ENCODE assay signal across 1 cellular context in the genomic region with DNA sequence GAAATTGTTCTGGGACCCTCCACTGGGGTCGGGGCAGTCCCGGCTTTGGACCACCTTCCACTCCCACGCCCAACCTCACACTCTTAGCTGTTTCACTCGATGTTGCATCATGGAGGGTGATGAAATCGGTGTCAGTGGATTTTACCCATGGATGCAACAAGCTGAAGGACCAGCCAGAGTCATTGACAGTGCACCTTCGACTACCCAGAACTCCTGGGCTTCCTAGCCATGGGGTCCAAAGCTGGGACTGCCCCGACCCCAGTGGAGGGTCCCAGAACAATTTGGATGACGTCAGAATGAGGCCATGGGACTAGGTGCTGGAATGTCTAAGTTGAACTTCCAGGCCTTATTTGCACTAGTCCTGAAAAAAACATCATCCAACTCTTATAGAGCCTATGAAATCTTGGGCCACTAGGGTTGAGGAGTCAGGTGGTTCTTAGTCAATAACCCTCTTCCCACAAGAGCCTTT.
TF ChIP-seq lines count a peak whose summit lies in the region.

No MANE protein-coding gene starts in this region.

TF ChIP-seq in K562, 482 proteins besides CTCF, POLR2A, EP300 and RAD21 (continued from another document and continues in another):
- TF ChIP-seq, protein P1, sequence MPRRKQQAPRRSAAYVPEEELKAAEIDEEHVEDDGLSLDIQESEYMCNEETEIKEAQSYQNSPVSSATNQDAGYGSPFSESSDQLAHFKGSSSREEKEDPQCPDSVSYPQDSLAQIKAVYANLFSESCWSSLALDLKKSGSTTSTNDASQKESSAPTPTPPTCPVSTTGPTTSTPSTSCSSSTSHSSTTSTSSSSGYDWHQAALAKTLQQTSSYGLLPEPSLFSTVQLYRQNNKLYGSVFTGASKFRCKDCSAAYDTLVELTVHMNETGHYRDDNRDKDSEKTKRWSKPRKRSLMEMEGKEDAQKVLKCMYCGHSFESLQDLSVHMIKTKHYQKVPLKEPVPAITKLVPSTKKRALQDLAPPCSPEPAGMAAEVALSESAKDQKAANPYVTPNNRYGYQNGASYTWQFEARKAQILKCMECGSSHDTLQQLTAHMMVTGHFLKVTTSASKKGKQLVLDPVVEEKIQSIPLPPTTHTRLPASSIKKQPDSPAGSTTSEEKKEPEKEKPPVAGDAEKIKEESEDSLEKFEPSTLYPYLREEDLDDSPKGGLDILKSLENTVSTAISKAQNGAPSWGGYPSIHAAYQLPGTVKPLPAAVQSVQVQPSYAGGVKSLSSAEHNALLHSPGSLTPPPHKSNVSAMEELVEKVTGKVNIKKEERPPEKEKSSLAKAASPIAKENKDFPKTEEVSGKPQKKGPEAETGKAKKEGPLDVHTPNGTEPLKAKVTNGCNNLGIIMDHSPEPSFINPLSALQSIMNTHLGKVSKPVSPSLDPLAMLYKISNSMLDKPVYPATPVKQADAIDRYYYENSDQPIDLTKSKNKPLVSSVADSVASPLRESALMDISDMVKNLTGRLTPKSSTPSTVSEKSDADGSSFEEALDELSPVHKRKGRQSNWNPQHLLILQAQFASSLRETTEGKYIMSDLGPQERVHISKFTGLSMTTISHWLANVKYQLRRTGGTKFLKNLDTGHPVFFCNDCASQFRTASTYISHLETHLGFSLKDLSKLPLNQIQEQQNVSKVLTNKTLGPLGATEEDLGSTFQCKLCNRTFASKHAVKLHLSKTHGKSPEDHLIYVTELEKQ (CRISPR knock-in tag; IDR thresholded peaks at IDR 0.05): no peak
- TF ChIP-seq POLR2H (tag; IDR thresholded peaks at IDR 0.05; ENCODE audit: low read depth): no peak; the same call in 1 of the 2 replicates
- no peak for TF ChIP-seq RUNX1 (IDR thresholded peaks at IDR 0.05; ENCODE audit: low read depth)
- TF ChIP-seq MYNN (IDR thresholded peaks at IDR 0.05): no peak
- TF ChIP-seq MYNN (CRISPR knock-in tag; IDR thresholded peaks at IDR 0.05): no peak
- TF ChIP-seq HDAC2 (IDR thresholded peaks at IDR 0.05): peak; percentile 25; the same call in 1 of the 2 replicates
- TF ChIP-seq, protein P2, sequence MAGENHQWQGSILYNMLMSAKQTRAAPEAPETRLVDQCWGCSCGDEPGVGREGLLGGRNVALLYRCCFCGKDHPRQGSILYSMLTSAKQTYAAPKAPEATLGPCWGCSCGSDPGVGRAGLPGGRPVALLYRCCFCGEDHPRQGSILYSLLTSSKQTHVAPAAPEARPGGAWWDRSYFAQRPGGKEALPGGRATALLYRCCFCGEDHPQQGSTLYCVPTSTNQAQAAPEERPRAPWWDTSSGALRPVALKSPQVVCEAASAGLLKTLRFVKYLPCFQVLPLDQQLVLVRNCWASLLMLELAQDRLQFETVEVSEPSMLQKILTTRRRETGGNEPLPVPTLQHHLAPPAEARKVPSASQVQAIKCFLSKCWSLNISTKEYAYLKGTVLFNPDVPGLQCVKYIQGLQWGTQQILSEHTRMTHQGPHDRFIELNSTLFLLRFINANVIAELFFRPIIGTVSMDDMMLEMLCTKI (IDR thresholded peaks at IDR 0.05; ENCODE audit: partially characterized antibody): no peak
- TF ChIP-seq FOXJ3 (CRISPR knock-in tag; IDR thresholded peaks at IDR 0.05): no peak
- TF ChIP-seq TRIM24 (IDR thresholded peaks at IDR 0.05): peak; percentile 87
- no peak for TF ChIP-seq NONO (IDR thresholded peaks at IDR 0.05; ENCODE audit: low read depth in 2 of 2, low read length in 1 of 2)
- TF ChIP-seq PHB2 (IDR thresholded peaks at IDR 0.05; ENCODE audit: low read depth): no peak
- no peak for TF ChIP-seq ILF3 (IDR thresholded peaks at IDR 0.05; ENCODE audit: borderline replicate concordance)
- TF ChIP-seq ATF7 (IDR thresholded peaks at IDR 0.05): peak; percentile 92
- TF ChIP-seq NEUROD1 (IDR thresholded peaks at IDR 0.05; ENCODE audit: borderline replicate concordance, low read depth, low read length, partially characterized antibody): peak; percentile 64
- TF ChIP-seq ZNF589 (CRISPR knock-in tag; IDR thresholded peaks at IDR 0.05; ENCODE audit: low read depth): peak; percentile 90
- no peak for TF ChIP-seq POLR2B (IDR thresholded peaks at IDR 0.05; ENCODE audit: low read depth, partially characterized antibody)
- TF ChIP-seq GABPB1 (CRISPR knock-in tag; IDR thresholded peaks at IDR 0.05): no peak
- no peak for TF ChIP-seq ZFX (CRISPR knock-in tag; IDR thresholded peaks at IDR 0.05)
- TF ChIP-seq, protein P3, sequence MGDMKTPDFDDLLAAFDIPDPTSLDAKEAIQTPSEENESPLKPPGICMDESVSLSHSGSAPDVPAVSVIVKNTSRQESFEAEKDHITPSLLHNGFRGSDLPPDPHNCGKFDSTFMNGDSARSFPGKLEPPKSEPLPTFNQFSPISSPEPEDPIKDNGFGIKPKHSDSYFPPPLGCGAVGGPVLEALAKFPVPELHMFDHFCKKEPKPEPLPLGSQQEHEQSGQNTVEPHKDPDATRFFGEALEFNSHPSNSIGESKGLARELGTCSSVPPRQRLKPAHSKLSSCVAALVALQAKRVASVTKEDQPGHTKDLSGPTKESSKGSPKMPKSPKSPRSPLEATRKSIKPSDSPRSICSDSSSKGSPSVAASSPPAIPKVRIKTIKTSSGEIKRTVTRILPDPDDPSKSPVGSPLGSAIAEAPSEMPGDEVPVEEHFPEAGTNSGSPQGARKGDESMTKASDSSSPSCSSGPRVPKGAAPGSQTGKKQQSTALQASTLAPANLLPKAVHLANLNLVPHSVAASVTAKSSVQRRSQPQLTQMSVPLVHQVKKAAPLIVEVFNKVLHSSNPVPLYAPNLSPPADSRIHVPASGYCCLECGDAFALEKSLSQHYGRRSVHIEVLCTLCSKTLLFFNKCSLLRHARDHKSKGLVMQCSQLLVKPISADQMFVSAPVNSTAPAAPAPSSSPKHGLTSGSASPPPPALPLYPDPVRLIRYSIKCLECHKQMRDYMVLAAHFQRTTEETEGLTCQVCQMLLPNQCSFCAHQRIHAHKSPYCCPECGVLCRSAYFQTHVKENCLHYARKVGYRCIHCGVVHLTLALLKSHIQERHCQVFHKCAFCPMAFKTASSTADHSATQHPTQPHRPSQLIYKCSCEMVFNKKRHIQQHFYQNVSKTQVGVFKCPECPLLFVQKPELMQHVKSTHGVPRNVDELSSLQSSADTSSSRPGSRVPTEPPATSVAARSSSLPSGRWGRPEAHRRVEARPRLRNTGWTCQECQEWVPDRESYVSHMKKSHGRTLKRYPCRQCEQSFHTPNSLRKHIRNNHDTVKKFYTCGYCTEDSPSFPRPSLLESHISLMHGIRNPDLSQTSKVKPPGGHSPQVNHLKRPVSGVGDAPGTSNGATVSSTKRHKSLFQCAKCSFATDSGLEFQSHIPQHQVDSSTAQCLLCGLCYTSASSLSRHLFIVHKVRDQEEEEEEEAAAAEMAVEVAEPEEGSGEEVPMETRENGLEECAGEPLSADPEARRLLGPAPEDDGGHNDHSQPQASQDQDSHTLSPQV (IDR thresholded peaks at IDR 0.05): peak; percentile 84; the same call in 1 of the 2 replicates
- TF ChIP-seq ZC3H8 (IDR thresholded peaks at IDR 0.05): no peak
- TF ChIP-seq, protein P4, sequence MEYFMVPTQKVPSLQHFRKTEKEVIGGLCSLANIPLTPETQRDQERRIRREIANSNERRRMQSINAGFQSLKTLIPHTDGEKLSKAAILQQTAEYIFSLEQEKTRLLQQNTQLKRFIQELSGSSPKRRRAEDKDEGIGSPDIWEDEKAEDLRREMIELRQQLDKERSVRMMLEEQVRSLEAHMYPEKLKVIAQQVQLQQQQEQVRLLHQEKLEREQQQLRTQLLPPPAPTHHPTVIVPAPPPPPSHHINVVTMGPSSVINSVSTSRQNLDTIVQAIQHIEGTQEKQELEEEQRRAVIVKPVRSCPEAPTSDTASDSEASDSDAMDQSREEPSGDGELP (CRISPR knock-in tag; IDR thresholded peaks at IDR 0.05; ENCODE audit: borderline replicate concordance): peak; percentile 25; the same call in 1 of the 2 replicates
- no peak for TF ChIP-seq PBX2 (CRISPR knock-in tag; IDR thresholded peaks at IDR 0.05; ENCODE audit: low read depth)
- no peak for TF ChIP-seq PBX2 (tag; conservative IDR thresholded peaks at IDR 0.05; ENCODE audit: low read depth)
- TF ChIP-seq JUN (IDR thresholded peaks at IDR 0.05; ENCODE audit: borderline replicate concordance, low read depth, low read length): peak; percentile 62; the same call in 1 of the 2 replicates
- TF ChIP-seq JUN (CRISPR knock-in tag; IDR thresholded peaks at IDR 0.05; ENCODE audit: borderline replicate concordance): no peak
- TF ChIP-seq ZNF121 (CRISPR knock-in tag; conservative IDR thresholded peaks at IDR 0.05): no peak
- no peak for TF ChIP-seq KDM5B (IDR thresholded peaks at IDR 0.05; ENCODE audit: insufficient replicate concordance, low read depth, low read length)
- TF ChIP-seq NBN (IDR thresholded peaks at IDR 0.05; ENCODE audit: low read depth): no peak
- no peak for TF ChIP-seq NKRF (IDR thresholded peaks at IDR 0.05; ENCODE audit: borderline replicate concordance)
- TF ChIP-seq ZNF764 (CRISPR knock-in tag; IDR thresholded peaks at IDR 0.05; ENCODE audit: low read depth): no peak
- TF ChIP-seq KAT7 (CRISPR knock-in tag; IDR thresholded peaks at IDR 0.05; ENCODE audit: borderline replicate concordance): no peak
- TF ChIP-seq, protein P5, sequence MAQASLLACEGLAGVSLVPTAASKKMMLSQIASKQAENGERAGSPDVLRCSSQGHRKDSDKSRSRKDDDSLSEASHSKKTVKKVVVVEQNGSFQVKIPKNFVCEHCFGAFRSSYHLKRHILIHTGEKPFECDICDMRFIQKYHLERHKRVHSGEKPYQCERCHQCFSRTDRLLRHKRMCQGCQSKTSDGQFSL (CRISPR knock-in tag; IDR thresholded peaks at IDR 0.05): no peak
- TF ChIP-seq, protein P5 (tag; IDR thresholded peaks at IDR 0.05): no peak
- 0 out of 2 replicates have a peak, but pooled peaks have one; percentile 49 for TF ChIP-seq MTA3 (IDR thresholded peaks at IDR 0.05; ENCODE audit: borderline replicate concordance)
- TF ChIP-seq CREB1 (IDR thresholded peaks at IDR 0.05): no peak
- TF ChIP-seq CREB1 (CRISPR knock-in tag; IDR thresholded peaks at IDR 0.05): no peak
- TF ChIP-seq KLF1 (tag; IDR thresholded peaks at IDR 0.05): 0 out of 2 replicates have a peak, but pooled peaks have one; percentile 8
- no peak for TF ChIP-seq ATF1 (CRISPR knock-in tag; IDR thresholded peaks at IDR 0.05)
- TF ChIP-seq ATF1 (tag; IDR thresholded peaks at IDR 0.05): peak; percentile 75
- no peak for TF ChIP-seq GTF2A2 (tag; IDR thresholded peaks at IDR 0.05)
- no peak for TF ChIP-seq CHCHD3 (CRISPR knock-in tag; IDR thresholded peaks at IDR 0.05)
- TF ChIP-seq FOSL1 (tag; conservative IDR thresholded peaks at IDR 0.05): no peak
- TF ChIP-seq, protein P6, sequence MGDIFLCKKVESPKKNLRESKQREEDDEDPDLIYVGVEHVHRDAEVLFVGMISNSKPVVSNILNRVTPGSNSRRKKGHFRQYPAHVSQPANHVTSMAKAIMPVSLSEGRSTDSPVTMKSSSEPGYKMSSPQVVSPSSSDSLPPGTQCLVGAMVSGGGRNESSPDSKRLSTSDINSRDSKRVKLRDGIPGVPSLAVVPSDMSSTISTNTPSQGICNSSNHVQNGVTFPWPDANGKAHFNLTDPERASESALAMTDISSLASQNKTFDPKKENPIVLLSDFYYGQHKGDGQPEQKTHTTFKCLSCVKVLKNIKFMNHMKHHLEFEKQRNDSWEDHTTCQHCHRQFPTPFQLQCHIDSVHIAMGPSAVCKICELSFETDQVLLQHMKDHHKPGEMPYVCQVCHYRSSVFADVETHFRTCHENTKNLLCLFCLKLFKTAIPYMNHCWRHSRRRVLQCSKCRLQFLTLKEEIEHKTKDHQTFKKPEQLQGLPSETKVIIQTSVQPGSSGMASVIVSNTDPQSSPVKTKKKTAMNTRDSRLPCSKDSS (IDR thresholded peaks at IDR 0.05; ENCODE audit: low read depth, partially characterized antibody): no peak
- no peak for TF ChIP-seq KAT2B (IDR thresholded peaks at IDR 0.05; ENCODE audit: low read depth, low read length)
- TF ChIP-seq MAZ (CRISPR knock-in tag; conservative IDR thresholded peaks at IDR 0.05 in 1 of 2, IDR thresholded peaks at IDR 0.05 in 1 of 2): no peak; a peak in 1 of 4 replicates
- no peak for TF ChIP-seq MAFG (tag; conservative IDR thresholded peaks at IDR 0.05)
- no peak for TF ChIP-seq IRF2 (CRISPR knock-in tag; IDR thresholded peaks at IDR 0.05)
